8 cellular contexts compared by ENCODE assay signal in genomic region chr2:174606336-174606735, GRCh38. TPM values are rescaled to one million over a fixed set of nuclear protein-coding genes. Genes with fewer than 3 reads are reported as not detected.
DNase-seq lines count a peak whose midpoint lies in the region.

No MANE protein-coding gene starts in this region.

- H3K4me3 Mint-ChIP-seq in activated naive CD8-positive, alpha-beta T cell, result peak overlapping the region; percentile 57

- H3K27ac Mint-ChIP-seq in activated naive CD8-positive, alpha-beta T cell, result peak overlapping the region; percentile 98

- peaks cover 5% of the 10 kb centered on the region for H3K36me3 Mint-ChIP-seq in activated naive CD8-positive, alpha-beta T cell

- H3K4me1 Mint-ChIP-seq in activated naive CD8-positive, alpha-beta T cell (ENCODE audit: low read depth), result peaks cover 89% of the 10 kb centered on the region

- H3K9me3 Mint-ChIP-seq in activated naive CD8-positive, alpha-beta T cell (ENCODE audit: low read depth), result no peaks in the 10 kb centered on the region

- peak; percentile 88 for DNase-seq in EL
- peak; percentile 21 for DNase-seq in HPDE6-E6E7 (ENCODE audit: extremely low spot score)
- DNase-seq in myocyte (ENCODE audit: low read depth), result peak; percentile 93
- DNase-seq in NK-92 treated with Interleukin-12 subunit alpha and Interleukin-12 subunit beta, amount 100 ng/mL, for 24 hours (lab: John Stamatoyannopoulos, UW), result no peak
- DNase-seq in NCI-H2227 treated with DMSO at 0.1 percent for 48 hours (lab: John Stamatoyannopoulos, UW), result no peak
- DNase-seq in NCI-H146 treated with DMSO at 0.1 percent for 48 hours (lab: John Stamatoyannopoulos, UW; ENCODE audit: unreplicated experiment), result no peak
- DNase-seq in mucosa of gallbladder (ENCODE audit: low spot score), result no peak

- H3K27me3 Mint-ChIP-seq in activated naive CD8-positive, alpha-beta T cell, result no peaks in the 10 kb centered on the region

RNA-seq across cellular contexts. Expression of gene WIPF1, which starts 8.7 kb away (rescaled TPM):
- total RNA-seq in myocyte, result 14.2 and 16.2 TPM in 2 replicates
- 27.5 TPM for polyA plus RNA-seq in myocyte (2012)
- 64.9 TPM for total RNA-seq in mucosa of gallbladder

Comparison
In these comparisons a context has a peak if more than half of its experiments do, and no peak if none do; other contexts are left out.
1. DNase-seq: peak in EL (single experiment), HPDE6-E6E7 (single experiment) and myocyte (single experiment); none in NK-92 treated with Interleukin-12 subunit alpha and Interleukin-12 subunit beta, amount 100 ng/mL, for 24 hours (single experiment), NCI-H2227 treated with DMSO at 0.1 percent for 48 hours (single experiment), NCI-H146 treated with DMSO at 0.1 percent for 48 hours (single experiment) and mucosa of gallbladder (single experiment).